26 cellular contexts compared by ENCODE assay signal in genomic region chr10:88478256-88478655, GRCh38.
DNase-seq lines count a peak whose midpoint lies in the region; ATAC-seq, FAIRE-seq and TF ChIP-seq lines count a peak whose summit lies in the region.
"Had no signal": no experiment of that assay in that cellular context is flagged by ENCODE, and none has a peak within 500 bp of the region (broad histone marks: within the 10 kb centered on the region; RNA-seq: fewer than 3 reads in every experiment).

No MANE protein-coding gene starts in this region.

- in situ Hi-C loops in mammary epithelial cell (cut with MboI; ENCODE audit: low sequenced_read_pairs in 2 of 2) = loop anchor here in 1 of 2 donors (5.0 kb wide), 1 partner anchor 69 kb away; no protein-coding TSS in a partner anchor
- in situ Hi-C loops in brain microvascular endothelial cell (cut with HindIII; ENCODE audit: low pct_ligation_motif_present, low sequenced_read_pairs) = no loop called here

- peak; percentile 1 for DNase-seq in NCI-H1694 treated with DMSO at 0.1 percent for 48 hours (lab: John Stamatoyannopoulos, UW)
- DNase-seq in NCI-H1694 (lab: John Stamatoyannopoulos, UW) = no peak
- DNase-seq in GM19239 (ENCODE audit: insufficient read length, low spot score) = no peak
- DNase-seq in mammary epithelial cell = peak; percentile 97
- DNase-seq in left ventricle myocardium superior = no peak
- no peak for DNase-seq in ovary
- no peak for DNase-seq in brain microvascular endothelial cell
- DNase-seq: activated CD4-positive, alpha-beta T cell treated with anti-CD3 and anti-CD28 coated beads for 36 hours; activated effector memory CD4-positive, alpha-beta T cell treated with anti-CD3 and anti-CD28 coated beads, Interleukin-2, amount 50 U/mL, for 16 hours; activated naive CD8-positive, alpha-beta T cell treated with anti-CD3 and anti-CD28 coated beads for 36 hours; activated T-cell treated with anti-CD3 and anti-CD28 coated beads for 4 hours; left colon; mesenchymal stem cell; NCI-H1105 treated with DMSO at 0.1 percent for 48 hours; NCI-H2081; NCI-H345; NCI-H82; right lobe of liver; stimulated activated CD4-positive, alpha-beta T cell treated with anti-CD3 and anti-CD28 coated beads, Interleukin-4, amount 100 ng/mL, for 4 hours; substantia nigra; upper lobe of left lung had no signal

- intact Hi-C loops in mammary epithelial cell (cut with micrococcal nuclease) = no loop called here
- intact Hi-C loops in left ventricle myocardium superior (cut with micrococcal nuclease) = no loop called here
- intact Hi-C loops in ovary (cut with DNase I) = loop anchor here in 1 of 4 donors (10.0 kb wide), 1 partner anchor 67 kb away; no protein-coding TSS in a partner anchor

- TF ChIP-seq POLR2A in ovary (IDR thresholded peaks at IDR 0.05) = no peak

- H3K36me3 ChIP-seq in mammary epithelial cell (ENCODE audit: insufficient read depth, low read length) (no peaks in the 10 kb centered on the region), ovary (no peaks in the 10 kb centered on the region), brain microvascular endothelial cell (replicated peaks) (no peaks in the 10 kb centered on the region)
- H3K36me3 ChIP-seq: ascending aorta, HAP-1, right lobe of liver, upper lobe of left lung had no signal

- CTCF ChIA-PET in mammary epithelial cell (lab: Charles Lee; ENCODE audit: low non-redundant PET) = interaction anchor here (0.6 kb wide), 1 partner anchor 75 kb away, joined by 4 read pairs; no protein-coding TSS in a partner anchor

- H4K20me1 ChIP-seq in mammary epithelial cell (ENCODE audit: insufficient read depth, low read length) = no peaks in the 10 kb centered on the region

- ATAC-seq in left ventricle myocardium superior (peak; percentile 55), GM19463 (IDR thresholded peaks at IDR 0.05; ENCODE audit: unreplicated experiment) (no peak)
- ATAC-seq: activated CD4-positive, alpha-beta T cell treated with anti-CD3 and anti-CD28 coated beads for 36 hours; left colon; right lobe of liver; stimulated activated memory B cell treated with anti-CD40 and anti-IgM and Interleukin-4, amounts not matched to agents 10 μg/mL and 1 μg/mL and 100 μg/mL, for 72 hours had no signal

- peak overlapping the region; percentile 49 for H2AFZ ChIP-seq in mammary epithelial cell (ENCODE audit: low read depth, low read length)

- peak overlapping the region; percentile 61 for H3K9ac ChIP-seq in mammary epithelial cell (ENCODE audit: insufficient read depth, low read length)

- dilution Hi-C loops in mammary epithelial cell (cut with HindIII; ENCODE audit: low sequenced_read_pairs) = no loop called here

- H3K27ac ChIP-seq in mammary epithelial cell (ENCODE audit: insufficient read depth, low read depth, low read length) (peak overlapping the region; percentile 96), ovary (no peak overlapping the region), brain microvascular endothelial cell (no peak overlapping the region)
- H3K27ac ChIP-seq: 22Rv1, ascending aorta, right lobe of liver, upper lobe of left lung had no signal

- BruUV-seq in mammary epithelial cell (replicated peaks; lab: Mats Ljungman, UMichigan) = no TSS peak

- H3K4me1 ChIP-seq in mammary epithelial cell (ENCODE audit: insufficient read depth, low read length) (peaks cover 44% of the 10 kb centered on the region), ovary (ENCODE audit: insufficient read depth) (peaks cover 7% of the 10 kb centered on the region)

- H3K4me3 ChIP-seq in mammary epithelial cell (replicated peaks in 1 of 3; ENCODE audit: insufficient read depth in 1 of 3, low read depth in 2 of 3, low read length in 3 of 3) (no peak overlapping the region), ovary (no peak overlapping the region), brain microvascular endothelial cell (ENCODE audit: low read depth, low read length) (no peak overlapping the region)
- H3K4me3 ChIP-seq: ascending aorta, HAP-1, right lobe of liver, upper lobe of left lung had no signal

- TF ChIP-seq CTCF in mammary epithelial cell (conservative IDR thresholded peaks at IDR 0.05 in 1 of 2, IDR thresholded peaks at IDR 0.05 in 1 of 2; ENCODE audit: extremely low read depth in 1 of 2, insufficient read depth in 1 of 2, low read depth in 1 of 2, low read length in 2 of 2) (no peak), ovary (IDR thresholded peaks at IDR 0.05) (no peak), brain microvascular endothelial cell (IDR thresholded peaks at IDR 0.05; ENCODE audit: low read depth, low read length, missing control alignments) (no peak)

- peak overlapping the region; percentile 61 for H3K4me2 ChIP-seq in mammary epithelial cell (ENCODE audit: insufficient read depth, low read depth, low read length)

- H3K9me3 ChIP-seq in mammary epithelial cell (replicated peaks; ENCODE audit: insufficient read depth, low read length) (no peaks in the 10 kb centered on the region), ovary (no peaks in the 10 kb centered on the region)
- H3K9me3 ChIP-seq: ascending aorta, HAP-1, right lobe of liver, upper lobe of left lung had no signal

- peak; percentile 74 for FAIRE-seq in GM19239 (lab: Jason Lieb, UNC)

- no peak for TF ChIP-seq EP300 in ovary (IDR thresholded peaks at IDR 0.05)

- whole genome bisulfite sequencing in mammary epithelial cell (ENCODE audit: low coverage, missing lambda C conversion rate) = 24% methylated on average over 2 of the region's 2 CpGs
- 97 to 99% (median 98%) methylated on average over 2 of the region's 2 CpGs for WGBS in ovary, 3 donors

- H3K27me3 ChIP-seq in mammary epithelial cell (ENCODE audit: insufficient read depth, low read length) (no peaks in the 10 kb centered on the region), ovary (no peaks in the 10 kb centered on the region), brain microvascular endothelial cell (replicated peaks) (no peaks in the 10 kb centered on the region)
- H3K27me3 ChIP-seq: ascending aorta, right lobe of liver, upper lobe of left lung had no signal

- no peaks in the 10 kb centered on the region for H3K79me2 ChIP-seq in mammary epithelial cell (ENCODE audit: insufficient read depth, low read length)

Comparison
In these comparisons a context has a peak if more than half of its experiments do, and no peak if none do; other contexts are left out.
1. DNase-seq: peak in NCI-H1694 treated with DMSO at 0.1 percent for 48 hours (single experiment) and mammary epithelial cell (single experiment); none in NCI-H1694 (single experiment), GM19239 (single experiment), left ventricle myocardium superior (single experiment), ovary (0 of 5) and brain microvascular endothelial cell (single experiment).